In genomic region chr18:51195602-51196115, GRCh38 we compare ENCODE assay signal across 8 cellular contexts. TPM values are rescaled to one million over a fixed set of nuclear protein-coding genes. Genes with fewer than 3 reads are reported as not detected.
A peak's percentile ranks its signal among the peaks of the same experiment; 100 is the strongest.
DNase-seq lines count a peak whose midpoint lies in the region; ATAC-seq, FAIRE-seq and TF ChIP-seq lines count a peak whose summit lies in the region.

No MANE protein-coding gene starts in this region.

- intact Hi-C loops in activated B cell treated with CpG ODN at 0.5 μM for 24 hours (cut with micrococcal nuclease): loop anchor here (1.0 to 5.0 kb wide), 9 partner anchors 7 to 1709 kb away; partner anchors contain the start of genes C18orf32, ELAC1, MBD1 and MRO

- H3K4me1 Mint-ChIP-seq in GM23338 (peaks cover 40% of the 10 kb centered on the region), activated B cell treated with CpG ODN at 0.5 μM for 24 hours (peaks cover 54% of the 10 kb centered on the region), endothelial cell (ENCODE audit: unreplicated experiment) (peaks cover 36% of the 10 kb centered on the region)

- no peaks in the 10 kb centered on the region for H3K27me3 ChIP-seq in AG04450 (ENCODE audit: control insufficient read depth, insufficient read depth, low read length)
- no peaks in the 10 kb centered on the region for H3K27me3 ChIP-seq in GM23338 (ENCODE audit: insufficient read depth)

- POLR2A ChIA-PET in AG04450 (lab: Yijun Ruan, JAX) (no interaction called here), activated B cell treated with CpG ODN at 0.5 μM for 24 hours (lab: Charles Lee) (interaction anchor here (0.9 to 5.1 kb wide), 11 partner anchors 9 to 317 kb away, joined by 3 to 113 read pairs (median 8); partner anchors contain the start of genes ELAC1, ME2 and SMAD4)

- H4K20me1 ChIP-seq in GM23338 (replicated peaks; ENCODE audit: insufficient read depth): peaks cover 19% of the 10 kb centered on the region

- peak overlapping the region; percentile 87 for H3K27ac ChIP-seq in AG04450 (ENCODE audit: low read depth, low read length)
- H3K27ac ChIP-seq in GM23338 (ENCODE audit: low read depth): peak overlapping the region; percentile 52

- CTCF ChIA-PET in AG04450 (lab: Charles Lee) (no interaction called here), activated B cell treated with CpG ODN at 0.5 μM for 24 hours (lab: Charles Lee) (interaction anchor here (0.7 to 2.9 kb wide), 4 partner anchors 9 to 145 kb away, joined by 3 to 13 read pairs (median 6); no protein-coding TSS in a partner anchor)

- no peak for FAIRE-seq in urothelium cell line (lab: Jason Lieb, UNC)

- H3K9me2 ChIP-seq in GM23338 (ENCODE audit: insufficient read depth): no peaks in the 10 kb centered on the region

- DNase-seq in AG04450 (ENCODE audit: low read depth, low spot score): no peak
- peak; percentile 94 for DNase-seq in GM23338 (ENCODE audit: low spot score)
- peak; percentile 63 for DNase-seq in NCI-H2227 (lab: John Stamatoyannopoulos, UW; ENCODE audit: unreplicated experiment)
- peak; percentile 18 for DNase-seq in activated B cell treated with CpG ODN at 0.5 μM for 24 hours
- peak; percentile 22 for DNase-seq in endothelial cell (ENCODE audit: low spot score)
- DNase-seq in myocyte (ENCODE audit: low read depth): peak; percentile 49
- DNase-seq in urothelium cell line (ENCODE audit: low spot score): peak; percentile 46

- peak; percentile 38 for ATAC-seq in GM23338
- ATAC-seq in activated B cell treated with CpG ODN at 0.5 μM for 24 hours (ENCODE audit: low read depth): no peak
- ATAC-seq in GM19324 (IDR thresholded peaks at IDR 0.05; ENCODE audit: low FRiP score, unreplicated experiment): no peak

- no peaks in the 10 kb centered on the region for H3F3A ChIP-seq in GM23338 (replicated peaks; ENCODE audit: low read depth)

- peaks cover 60% of the 10 kb centered on the region for H3K79me2 ChIP-seq in GM23338 (replicated peaks; ENCODE audit: insufficient read depth)

- peaks cover 10% of the 10 kb centered on the region; the same call in 1 of the 2 replicates for H3K9me3 ChIP-seq in AG04450 (ENCODE audit: control insufficient read depth, insufficient read depth, low read length)

- H3K4me3 Mint-ChIP-seq in GM23338 (peak overlapping the region; percentile 97), activated B cell treated with CpG ODN at 0.5 μM for 24 hours (peak overlapping the region; percentile 96), endothelial cell (ENCODE audit: unreplicated experiment) (peak overlapping the region; percentile 99)

- H3K4me2 ChIP-seq in GM23338: peak overlapping the region; percentile 87

- H3K4me3 ChIP-seq in AG04450 (ENCODE audit: low read depth, low read length) (peak overlapping the region; percentile 90), GM23338 (peak overlapping the region; percentile 75)

- H2AFZ ChIP-seq in GM23338: no peak overlapping the region

- H3K36me3 ChIP-seq in GM23338 (ENCODE audit: insufficient read depth): no peaks in the 10 kb centered on the region

- peaks cover 32% of the 10 kb centered on the region for H3K36me3 Mint-ChIP-seq in GM23338 (ENCODE audit: low read depth)
- peaks cover 26% of the 10 kb centered on the region for H3K36me3 Mint-ChIP-seq in activated B cell treated with CpG ODN at 0.5 μM for 24 hours (ENCODE audit: low read depth)
- H3K36me3 Mint-ChIP-seq in endothelial cell (ENCODE audit: low read depth, unreplicated experiment): peaks cover 9% of the 10 kb centered on the region

- H3K27ac Mint-ChIP-seq in GM23338 (peak overlapping the region; percentile 98), activated B cell treated with CpG ODN at 0.5 μM for 24 hours (peak overlapping the region; percentile 96), endothelial cell (ENCODE audit: unreplicated experiment) (peak overlapping the region; percentile 58)

- peaks cover 36% of the 10 kb centered on the region for H3K4me1 ChIP-seq in GM23338 (ENCODE audit: insufficient read depth)

- no peak for TF ChIP-seq CTCF in AG04450 (IDR thresholded peaks at IDR 0.05; ENCODE audit: low read depth, low read length)
- no peak for TF ChIP-seq CTCF in GM23338 (conservative IDR thresholded peaks at IDR 0.05; ENCODE audit: low read depth in 2 of 2)
- no peak for TF ChIP-seq CTCF in activated B cell treated with CpG ODN at 0.5 μM for 24 hours (IDR thresholded peaks at IDR 0.05)
- no peak for TF ChIP-seq CTCF in endothelial cell (IDR thresholded peaks at IDR 0.05; ENCODE audit: unreplicated experiment)

- H3K9me3 Mint-ChIP-seq in GM23338: peaks cover 10% of the 10 kb centered on the region; the same call in 2 of the 3 replicates
- H3K9me3 Mint-ChIP-seq in activated B cell treated with CpG ODN at 0.5 μM for 24 hours: no peaks in the 10 kb centered on the region
- no peaks in the 10 kb centered on the region for H3K9me3 Mint-ChIP-seq in endothelial cell (ENCODE audit: unreplicated experiment)

- H3K27me3 Mint-ChIP-seq in GM23338 (ENCODE audit: insufficient read depth, low read depth, poor library complexity) (peaks cover 9% of the 10 kb centered on the region), activated B cell treated with CpG ODN at 0.5 μM for 24 hours (no peaks in the 10 kb centered on the region), endothelial cell (ENCODE audit: unreplicated experiment) (peaks cover 24% of the 10 kb centered on the region)

TF ChIP-seq in GM23338, 12 proteins besides CTCF, POLR2A, EP300 and RAD21 (continues in another document):
- TF ChIP-seq, protein P1, sequence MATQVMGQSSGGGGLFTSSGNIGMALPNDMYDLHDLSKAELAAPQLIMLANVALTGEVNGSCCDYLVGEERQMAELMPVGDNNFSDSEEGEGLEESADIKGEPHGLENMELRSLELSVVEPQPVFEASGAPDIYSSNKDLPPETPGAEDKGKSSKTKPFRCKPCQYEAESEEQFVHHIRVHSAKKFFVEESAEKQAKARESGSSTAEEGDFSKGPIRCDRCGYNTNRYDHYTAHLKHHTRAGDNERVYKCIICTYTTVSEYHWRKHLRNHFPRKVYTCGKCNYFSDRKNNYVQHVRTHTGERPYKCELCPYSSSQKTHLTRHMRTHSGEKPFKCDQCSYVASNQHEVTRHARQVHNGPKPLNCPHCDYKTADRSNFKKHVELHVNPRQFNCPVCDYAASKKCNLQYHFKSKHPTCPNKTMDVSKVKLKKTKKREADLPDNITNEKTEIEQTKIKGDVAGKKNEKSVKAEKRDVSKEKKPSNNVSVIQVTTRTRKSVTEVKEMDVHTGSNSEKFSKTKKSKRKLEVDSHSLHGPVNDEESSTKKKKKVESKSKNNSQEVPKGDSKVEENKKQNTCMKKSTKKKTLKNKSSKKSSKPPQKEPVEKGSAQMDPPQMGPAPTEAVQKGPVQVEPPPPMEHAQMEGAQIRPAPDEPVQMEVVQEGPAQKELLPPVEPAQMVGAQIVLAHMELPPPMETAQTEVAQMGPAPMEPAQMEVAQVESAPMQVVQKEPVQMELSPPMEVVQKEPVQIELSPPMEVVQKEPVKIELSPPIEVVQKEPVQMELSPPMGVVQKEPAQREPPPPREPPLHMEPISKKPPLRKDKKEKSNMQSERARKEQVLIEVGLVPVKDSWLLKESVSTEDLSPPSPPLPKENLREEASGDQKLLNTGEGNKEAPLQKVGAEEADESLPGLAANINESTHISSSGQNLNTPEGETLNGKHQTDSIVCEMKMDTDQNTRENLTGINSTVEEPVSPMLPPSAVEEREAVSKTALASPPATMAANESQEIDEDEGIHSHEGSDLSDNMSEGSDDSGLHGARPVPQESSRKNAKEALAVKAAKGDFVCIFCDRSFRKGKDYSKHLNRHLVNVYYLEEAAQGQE (IDR thresholded peaks at IDR 0.05; ENCODE audit: unreplicated experiment): no peak
- TF ChIP-seq EZH2phosphoT487 (IDR thresholded peaks at IDR 0.05; ENCODE audit: unreplicated experiment): no peak
- no peak for TF ChIP-seq JUNB (IDR thresholded peaks at IDR 0.05; ENCODE audit: unreplicated experiment)
- TF ChIP-seq ZNF114 (CRISPR knock-in tag; IDR thresholded peaks at IDR 0.05): no peak

RNA-seq across cellular contexts. Expression of gene MEX3C, which starts 1.8 kb away (rescaled TPM):
- 63.5 and 69.7 TPM in 2 replicates for polyA plus RNA-seq in AG04450 (2011; rRNA removed)
- polyA minus RNA-seq in AG04450 (2011; rRNA and poly(A)+ RNA removed): 61.1 and 74.8 TPM in 2 replicates
- 109 and 118 TPM in 2 replicates for total RNA-seq in GM23338 (2014; rRNA removed; shearing (Covaris generic))
- polyA plus RNA-seq in GM23338 (2016; fragmentation: Nextera tagmentation; extraction: Ambion mirVana): 28.8 and 30.9 TPM in 2 replicates
- 54.2 and 57.4 TPM in 2 replicates for total RNA-seq in activated B cell treated with CpG ODN at 0.5 μM for 24 hours
- total RNA-seq in endothelial cell (ENCODE audit: unreplicated experiment): 54.1 TPM
- 28.9 TPM in 2 replicates for total RNA-seq in myocyte
- polyA plus RNA-seq in myocyte (2012): 28.3 TPM
